8 cellular contexts compared by ENCODE assay signal in the genomic region with DNA sequence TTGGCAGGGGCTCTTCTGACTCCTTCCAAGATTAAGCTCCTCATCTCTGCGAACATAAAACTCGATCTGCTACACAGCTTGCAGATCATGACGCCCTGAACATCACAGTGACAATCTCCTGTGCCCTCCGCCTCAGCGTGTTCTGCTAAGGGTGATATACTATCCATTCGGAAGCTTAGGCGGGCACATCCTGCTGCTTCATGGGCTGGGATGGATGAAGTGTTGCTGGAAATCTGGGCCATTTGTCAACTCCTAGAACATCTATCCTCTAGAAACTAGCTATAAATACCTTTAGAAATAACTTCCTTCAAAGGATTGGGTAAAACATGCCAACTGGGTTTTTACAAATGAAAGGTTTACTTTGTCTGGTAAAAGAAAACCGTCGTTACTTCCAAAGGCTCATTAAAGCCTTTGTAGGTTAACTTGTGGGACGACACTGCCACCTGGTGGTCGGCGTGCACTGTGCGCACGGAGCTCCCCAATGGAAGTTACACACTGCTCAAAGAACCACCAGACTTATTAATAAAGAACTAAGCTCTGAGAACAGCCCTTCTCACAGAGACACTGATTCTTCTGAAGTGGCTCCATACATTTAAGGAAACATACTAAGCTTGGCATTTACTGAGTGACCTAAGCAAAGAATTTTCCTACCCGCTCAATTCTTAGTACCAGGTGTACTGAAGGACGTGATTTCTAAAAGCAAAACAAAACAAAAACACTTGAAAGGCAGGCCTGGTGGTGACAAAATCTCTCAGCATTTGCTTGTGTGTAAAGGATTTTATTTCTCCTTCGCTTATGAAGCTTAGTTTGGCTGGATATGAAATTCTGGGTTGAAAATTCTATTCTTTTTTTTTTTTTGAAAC. TPM values are rescaled to one million over a fixed set of nuclear protein-coding genes. Genes with fewer than 3 reads are reported as not detected.
DNase-seq lines count a peak whose midpoint lies in the region; ATAC-seq, FAIRE-seq and TF ChIP-seq lines count a peak whose summit lies in the region.

No MANE protein-coding gene starts in this region.

- in situ Hi-C loops in astrocyte of the spinal cord (cut with HindIII; ENCODE audit: low sequenced_read_pairs), result no loop called here

- peak; percentile 64 for ATAC-seq in GM19035 (IDR thresholded peaks at IDR 0.05; ENCODE audit: unreplicated experiment)
- peak; percentile 96 for ATAC-seq in sciatic nerve
- ATAC-seq in HG02642 (IDR thresholded peaks at IDR 0.05; ENCODE audit: poor library complexity, unreplicated experiment), result no peak

- H3K27me3 ChIP-seq in AG04450 (ENCODE audit: control insufficient read depth, insufficient read depth, low read length), result no peaks in the 10 kb centered on the region

- no peaks in the 10 kb centered on the region; the same call in 1 of the 2 replicates for H3K9me3 ChIP-seq in AG04450 (ENCODE audit: control insufficient read depth, insufficient read depth, low read length)

- peak; percentile 68 for DNase-seq in AG04450 (ENCODE audit: low read depth, low spot score)
- peak; percentile 70 for DNase-seq in NCI-H146 (lab: John Stamatoyannopoulos, UW)
- peak; percentile 87 for DNase-seq in astrocyte of the spinal cord (ENCODE audit: low read depth, low spot score)
- DNase-seq in hippocampal formation (lab: John Stamatoyannopoulos, UW), result peak; percentile 84 to 93
- peak; percentile 95 for DNase-seq in sciatic nerve (ENCODE audit: low spot score)

- TF ChIP-seq CTCF in AG04450 (IDR thresholded peaks at IDR 0.05; ENCODE audit: low read depth, low read length), result peak; percentile 93
- TF ChIP-seq CTCF in astrocyte of the spinal cord (IDR thresholded peaks at IDR 0.05; ENCODE audit: low read depth, low read length), result peak; percentile 95

- intact Hi-C loops in sciatic nerve (cut with DNase I), result loop anchor here (10.0 kb wide), 1 partner anchor 305 kb away; no protein-coding TSS in a partner anchor

- H3K4me3 ChIP-seq in AG04450 (ENCODE audit: low read depth, low read length) (no peak overlapping the region), astrocyte of the spinal cord (ENCODE audit: low read depth, low read length) (no peak overlapping the region)

- H3K27ac ChIP-seq in AG04450 (ENCODE audit: low read depth, low read length), result no peak overlapping the region

- FAIRE-seq in TTC549 (lab: Jason Lieb, UNC), result peak; percentile 54

- POLR2A ChIA-PET in AG04450 (lab: Yijun Ruan, JAX), result interaction anchor here (0.7 to 1.4 kb wide), 2 partner anchors 112 to 144 kb away, joined by 3 to 7 read pairs; no protein-coding TSS in a partner anchor

- CTCF ChIA-PET in AG04450 (lab: Charles Lee), result interaction anchor here (0.6 to 3.1 kb wide), 79 partner anchors 9 to 877 kb away, joined by 3 to 149 read pairs (median 4); partner anchors contain the start of genes CACNA2D4 and DCP1B

RNA-seq across cellular contexts. Expression of gene CACNA2D4, which starts 21.5 kb away (rescaled TPM):
- 0.22 and 0.36 TPM in 2 replicates for polyA plus RNA-seq in AG04450 (2011; rRNA removed)
- polyA minus RNA-seq in AG04450 (2011; rRNA and poly(A)+ RNA removed), result 0.30 and 0.92 TPM in 2 replicates
- 5.9 TPM for total RNA-seq in sciatic nerve
